In genomic region chr7:50221028-50221427, GRCh38 we compare ENCODE assay signal across 15 cellular contexts.
A peak's percentile ranks its signal among the peaks of the same experiment; 100 is the strongest.
DNase-seq lines count a peak whose midpoint lies in the region; ATAC-seq and TF ChIP-seq lines count a peak whose summit lies in the region.
"Had no signal": no experiment of that assay in that cellular context is flagged by ENCODE, and none has a peak within 500 bp of the region (broad histone marks: within the 10 kb centered on the region; RNA-seq: fewer than 3 reads in every experiment).

No MANE protein-coding gene starts in this region.

- H3K4me1 Mint-ChIP-seq in activated CD4-positive, alpha-beta T cell treated with anti-CD3 and anti-CD28 coated beads, Interleukin-2, amount 10 ng/mL, durations not matched to agents 7 days and 5 days, result peaks cover 44% of the 10 kb centered on the region

- no peak for DNase-seq in activated CD4-positive, alpha-beta T cell treated with anti-CD3 and anti-CD28 coated beads, Interleukin-2, amount 10 ng/mL, durations not matched to agents 7 days and 5 days
- DNase-seq in activated CD4-positive, alpha-beta T cell treated with anti-CD3 and anti-CD28 coated beads for 48 hours, result no peak
- DNase-seq in NB4 (ENCODE audit: low read depth) (peak; percentile 87), coronary artery (ENCODE audit: low spot score) (peak; percentile 41), spleen (no peak), NCI-H2227 treated with DMSO at 0.1 percent for 48 hours (lab: John Stamatoyannopoulos, UW) (no peak)
- DNase-seq: 8988T; CD4-positive, CD25-positive, alpha-beta regulatory T cell; DND-41; GDM1; NCI-H187 treated with DMSO at 0.1 percent for 48 hours; NCI-H2171; NCI-H774 had no signal

- WGBS in spleen, 5 donors, result 51 to 71% (median 65%) methylated on average over 3 of the region's 3 CpGs

- no peak overlapping the region for H3K4me3 ChIP-seq in NB4 (ENCODE audit: low read depth, low read length)
- no peak overlapping the region for H3K4me3 ChIP-seq in coronary artery
- H3K4me3 ChIP-seq in spleen, result peak overlapping the region in 1 of 8 donors; percentile 50

- no peak for TF ChIP-seq CTCF in NB4 (IDR thresholded peaks at IDR 0.05; ENCODE audit: low read depth, low read length)
- no peak for TF ChIP-seq CTCF in coronary artery (IDR thresholded peaks at IDR 0.05)
- no peak for TF ChIP-seq CTCF in spleen (IDR thresholded peaks at IDR 0.05 in 8 of 11, conservative IDR thresholded peaks at IDR 0.05 in 3 of 11)

- TF ChIP-seq POLR2A in NB4 (IDR thresholded peaks at IDR 0.05; ENCODE audit: extremely low read depth, insufficient read length), result no peak
- no peak for TF ChIP-seq POLR2A in spleen (IDR thresholded peaks at IDR 0.05)

- POLR2A ChIA-PET in activated CD4-positive, alpha-beta T cell treated with anti-CD3 and anti-CD28 coated beads, Interleukin-2, amount 10 ng/mL, durations not matched to agents 7 days and 5 days (lab: Charles Lee), result no interaction called here

- H3K27me3 Mint-ChIP-seq in activated CD4-positive, alpha-beta T cell treated with anti-CD3 and anti-CD28 coated beads, Interleukin-2, amount 10 ng/mL, durations not matched to agents 7 days and 5 days, result no peaks in the 10 kb centered on the region
- H3K27me3 Mint-ChIP-seq: CD4-positive, CD25-positive, alpha-beta regulatory T cell had no signal

- H3K36me3 Mint-ChIP-seq in activated CD4-positive, alpha-beta T cell treated with anti-CD3 and anti-CD28 coated beads, Interleukin-2, amount 10 ng/mL, durations not matched to agents 7 days and 5 days (ENCODE audit: low read depth), result peaks cover 38% of the 10 kb centered on the region

- CTCF ChIA-PET in activated CD4-positive, alpha-beta T cell treated with anti-CD3 and anti-CD28 coated beads, Interleukin-2, amount 10 ng/mL, durations not matched to agents 7 days and 5 days (lab: Charles Lee), result interaction anchor here (0.8 to 1.6 kb wide), 4 partner anchors 8 to 106 kb away, joined by 3 to 4 read pairs (median 4); no protein-coding TSS in a partner anchor

- no peak overlapping the region for H3K4me3 Mint-ChIP-seq in activated CD4-positive, alpha-beta T cell treated with anti-CD3 and anti-CD28 coated beads, Interleukin-2, amount 10 ng/mL, durations not matched to agents 7 days and 5 days

- H3K36me3 ChIP-seq in spleen, result no peaks in the 10 kb centered on the region

- intact Hi-C loops in spleen (cut with DNase I; ENCODE audit: low total_unique reads), result no loop called here

- ATAC-seq in GM21786 (IDR thresholded peaks at IDR 0.05; ENCODE audit: unreplicated experiment), result no peak
- no peak for ATAC-seq in GM21515 (IDR thresholded peaks at IDR 0.05; ENCODE audit: unreplicated experiment)

- H3K9me3 Mint-ChIP-seq in activated CD4-positive, alpha-beta T cell treated with anti-CD3 and anti-CD28 coated beads, Interleukin-2, amount 10 ng/mL, durations not matched to agents 7 days and 5 days, result peaks cover 21% of the 10 kb centered on the region

- H3K9me3 ChIP-seq in spleen, result peaks cover 0 to 35% (median 26%) of the 10 kb centered on the region in 8 donors

- peaks cover 0 to 57% (median 18%) of the 10 kb centered on the region in 6 donors for H3K4me1 ChIP-seq in spleen

- H3K27ac ChIP-seq in coronary artery (no peak overlapping the region), spleen (peak overlapping the region in 7 of 8 donors; percentile 57 to 94 (median 84))

- H3K27ac Mint-ChIP-seq in activated CD4-positive, alpha-beta T cell treated with anti-CD3 and anti-CD28 coated beads, Interleukin-2, amount 10 ng/mL, durations not matched to agents 7 days and 5 days, result peak overlapping the region; percentile 16

- H3K27me3 ChIP-seq in spleen (replicated peaks in 1 of 7), result no peaks in the 10 kb centered on the region

Comparison
In these comparisons a context has a peak if more than half of its experiments do, and no peak if none do; other contexts are left out.
1. DNase-seq: peak in NB4 (single experiment) and coronary artery (single experiment); none in activated CD4-positive, alpha-beta T cell treated with anti-CD3 and anti-CD28 coated beads, Interleukin-2, amount 10 ng/mL, durations not matched to agents 7 days and 5 days (single experiment), activated CD4-positive, alpha-beta T cell treated with anti-CD3 and anti-CD28 coated beads for 48 hours (single experiment), spleen (single experiment) and NCI-H2227 treated with DMSO at 0.1 percent for 48 hours (single experiment).
2. H3K27ac ChIP-seq: peak in spleen (7 of 8); none in coronary artery (0 of 2).